ENCODE assay signal across 19 cellular contexts in the genomic region with DNA sequence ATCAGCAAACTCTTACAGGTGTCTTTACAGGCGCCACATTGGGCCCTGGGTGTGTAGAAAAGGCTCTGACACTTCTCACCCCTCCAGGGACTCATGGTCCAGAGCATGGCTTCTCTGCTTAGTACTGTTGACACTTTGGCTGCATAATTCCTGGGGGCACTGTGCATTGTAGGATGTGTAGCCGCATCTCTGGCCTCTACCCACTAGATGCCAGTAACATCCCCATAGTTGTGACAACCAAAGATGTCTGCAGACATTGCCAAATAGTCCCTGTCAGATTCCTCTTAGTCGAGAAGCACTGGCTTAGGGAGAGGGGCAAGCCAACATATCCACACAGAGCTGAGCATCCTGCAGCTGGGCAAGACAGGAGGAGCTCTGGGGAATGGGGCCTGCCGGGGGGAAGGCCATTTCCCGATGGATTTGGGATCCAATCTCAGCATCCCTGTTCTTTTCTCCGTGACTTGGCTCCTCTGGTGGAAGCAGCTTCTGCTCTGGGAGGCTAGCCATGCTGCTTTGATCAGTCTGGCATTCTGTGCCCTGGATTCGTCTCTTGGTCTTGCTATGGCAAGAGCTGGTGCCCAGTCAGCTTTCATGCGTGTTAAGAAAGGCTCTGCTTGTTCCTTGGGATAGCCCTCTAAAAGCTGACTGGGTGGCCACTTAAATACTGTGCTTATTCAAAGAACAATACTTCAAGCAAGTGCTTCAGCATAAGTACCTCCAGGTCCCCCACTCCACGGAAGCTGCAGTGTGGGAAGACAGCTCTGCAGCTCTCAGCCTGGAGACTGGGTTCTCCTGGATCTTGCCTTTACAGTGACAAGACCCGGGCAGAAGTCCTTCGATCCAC. TPM values are rescaled to one million over a fixed set of nuclear protein-coding genes. Genes with fewer than 3 reads are reported as not detected.
DNase-seq lines count a peak whose midpoint lies in the region; ATAC-seq and TF ChIP-seq lines count a peak whose summit lies in the region.
"Had no signal": no experiment of that assay in that cellular context is flagged by ENCODE, and none has a peak within 500 bp of the region (broad histone marks: within the 10 kb centered on the region; RNA-seq: fewer than 3 reads in every experiment).

No MANE protein-coding gene starts in this region.

- CTCF ChIA-PET in HCT116 (lab: Charles Lee) (interaction anchor here (1.2 kb wide), 1 partner anchor 143 kb away, joined by 3 read pairs; no protein-coding TSS in a partner anchor), SK-N-SH (lab: Yijun Ruan, JAX) (interaction anchor here (1.0 to 9.4 kb wide), 10 partner anchors 11 to 228 kb away, joined by 3 to 174 read pairs (median 5); partner anchors contain the start of gene FOXO6)

- POLR2A ChIA-PET in HCT116 (lab: Charles Lee) (no interaction called here), SK-N-SH (lab: Yijun Ruan, JAX) (no interaction called here)

- H3K9me3 ChIP-seq in HCT116 (ENCODE audit: control insufficient read depth in 1 of 2, insufficient read depth in 1 of 2, low read depth in 1 of 2, low read length in 2 of 2): no peaks in the 10 kb centered on the region
- no peaks in the 10 kb centered on the region for H3K9me3 ChIP-seq in SK-N-SH
- no peaks in the 10 kb centered on the region for H3K9me3 ChIP-seq in lower lobe of right lung
- H3K9me3 ChIP-seq in spleen: no peaks in the 10 kb centered on the region
- H3K9me3 ChIP-seq: A549 had no signal

- H3K9ac ChIP-seq in HCT116 (ENCODE audit: low read length): no peak overlapping the region
- no peak overlapping the region for H3K9ac ChIP-seq in SK-N-SH
- H3K9ac ChIP-seq: GM23248 had no signal

- H3K4me1 ChIP-seq in HCT116 (ENCODE audit: control insufficient read depth in 1 of 2, insufficient read depth in 2 of 2, low read length in 2 of 2): peaks cover 0 to 5% of the 10 kb centered on the region in 2 experiments; a peak in 2 of 4 replicates
- H3K4me1 ChIP-seq in SK-N-SH (ENCODE audit: control insufficient read depth in 1 of 2, insufficient read depth in 2 of 2, low read depth in 1 of 2, low read length in 1 of 2): no peaks in the 10 kb centered on the region
- peaks cover 24% of the 10 kb centered on the region for H3K4me1 ChIP-seq in lower lobe of right lung
- peaks cover 0 to 45% (median 12%) of the 10 kb centered on the region in 6 donors for H3K4me1 ChIP-seq in spleen
- H3K4me1 ChIP-seq: A549 had no signal

- H3F3A ChIP-seq in SK-N-SH (replicated peaks; ENCODE audit: insufficient read depth): no peaks in the 10 kb centered on the region

- H3K4me2 ChIP-seq in HCT116 (ENCODE audit: low read length) (no peak overlapping the region), SK-N-SH (no peak overlapping the region)
- H3K4me2 ChIP-seq: A549, PC-9 had no signal

- no peaks in the 10 kb centered on the region for H3K79me2 ChIP-seq in HCT116 (ENCODE audit: insufficient read depth, low read length)
- no peaks in the 10 kb centered on the region for H3K79me2 ChIP-seq in SK-N-SH (ENCODE audit: insufficient read depth)

- DNase-seq in Ammon's horn (ENCODE audit: low spot score) (peak; percentile 16), HCT116 (ENCODE audit: low read depth, low spot score) (no peak), SK-N-SH (no peak), lower lobe of right lung (no peak), GM03348 (ENCODE audit: low spot score) (no peak), NCI-H2081 (lab: John Stamatoyannopoulos, UW) (no peak), spleen (no peak), NCI-H510A treated with DMSO at 0.1 percent for 48 hours (lab: John Stamatoyannopoulos, UW) (no peak)
- DNase-seq: COR-L47, GF-D8, GM23248, NCI-H1092 treated with DMSO at 0.1 percent for 48 hours, NCI-H187, NCI-H2227 treated with DMSO at 0.1 percent for 48 hours, NCI-H526, PC-9 had no signal

- H3K4me3 ChIP-seq in HCT116 (replicated peaks in 1 of 2; ENCODE audit: low read depth in 1 of 2, low read length in 2 of 2): no peak overlapping the region
- H3K4me3 ChIP-seq in SK-N-SH (ENCODE audit: low read depth in 2 of 2, low read length in 1 of 2): no peak overlapping the region
- no peak overlapping the region for H3K4me3 ChIP-seq in lower lobe of right lung
- no peak overlapping the region for H3K4me3 ChIP-seq in spleen
- H3K4me3 ChIP-seq: A549, GM23248, K562, PC-9, SK-N-MC had no signal

- RAD21 ChIA-PET in HCT116 (lab: Charles Lee; ENCODE audit: low non-redundant PET in 1 of 2, low total read pairs in 2 of 2, uncharacterized antibody in 2 of 2, unreplicated experiment in 2 of 2): no interaction called here

- H3K9me2 ChIP-seq in HCT116 (ENCODE audit: insufficient read depth) (no peaks in the 10 kb centered on the region), SK-N-SH (no peaks in the 10 kb centered on the region)

- BruUV-seq in HCT116 (replicated peaks; lab: Mats Ljungman, UMichigan): no TSS peak

- H3K27ac ChIP-seq in HCT116 (ENCODE audit: low read depth, low read length) (no peak overlapping the region), SK-N-SH (ENCODE audit: low read depth in 2 of 2, low read length in 1 of 2) (no peak overlapping the region), lower lobe of right lung (no peak overlapping the region), spleen (no peak overlapping the region)
- H3K27ac ChIP-seq: A549, GM23248, PC-9, SK-N-MC had no signal

- H3K36me3 ChIP-seq in HCT116 (ENCODE audit: control insufficient read depth in 1 of 2, insufficient read depth in 2 of 2, low read length in 2 of 2) (no peaks in the 10 kb centered on the region), SK-N-SH (replicated peaks in 1 of 2; ENCODE audit: control insufficient read depth in 1 of 2, insufficient read depth in 2 of 2, low read length in 1 of 2) (no peaks in the 10 kb centered on the region), lower lobe of right lung (no peaks in the 10 kb centered on the region), spleen (no peaks in the 10 kb centered on the region)

- intact Hi-C loops in HCT116 (cut with micrococcal nuclease) (loop anchor here (5.0 kb wide), 1 partner anchor 152 kb away; no protein-coding TSS in a partner anchor), lower lobe of right lung (cut with DNase I) (no loop called here), spleen (cut with DNase I; ENCODE audit: low total_unique reads) (loop anchor here (5.0 kb wide), 1 partner anchor 137 kb away; no protein-coding TSS in a partner anchor)

- ATAC-seq in HCT116 (peak; percentile 24; the same call in 1 of the 2 replicates), lower lobe of right lung (peak; percentile 30 to 48)
- ATAC-seq: K562 had no signal

- peaks cover 13% of the 10 kb centered on the region; the same call in 1 of the 2 replicates for H3K27me3 ChIP-seq in HCT116 (ENCODE audit: insufficient read depth, low read length)
- H3K27me3 ChIP-seq in SK-N-SH (ENCODE audit: insufficient read depth): no peaks in the 10 kb centered on the region; the same call in 1 of the 2 replicates
- peaks cover 30% of the 10 kb centered on the region for H3K27me3 ChIP-seq in lower lobe of right lung (ENCODE audit: low read depth)
- H3K27me3 ChIP-seq in spleen (replicated peaks in 1 of 7): peaks cover 0 to 29% (median 0%) of the 10 kb centered on the region in 7 donors

- no peak for TF ChIP-seq EP300 in SK-N-SH (IDR thresholded peaks at IDR 0.05; ENCODE audit: borderline replicate concordance in 1 of 2, low read depth in 1 of 2, low read length in 1 of 2)

- no peak for TF ChIP-seq POLR2A in HCT116 (IDR thresholded peaks at IDR 0.05; ENCODE audit: borderline replicate concordance, extremely low read depth, insufficient read depth, insufficient read length)
- no peak for TF ChIP-seq POLR2A in spleen (IDR thresholded peaks at IDR 0.05)

- 51% methylated on average over 8 of the region's 11 CpGs for WGBS in SK-N-SH (ENCODE audit: low lambda C conversion rate)
- 82 to 90% (median 85%) methylated on average over 10 to 11 of the region's 11 CpGs for WGBS in spleen, 5 donors

- TF ChIP-seq CTCF in HCT116 (IDR thresholded peaks at IDR 0.05 in 2 of 3, conservative IDR thresholded peaks at IDR 0.05 in 1 of 3; ENCODE audit: borderline replicate concordance in 1 of 3, insufficient read depth in 1 of 3, low read depth in 2 of 3, low read length in 2 of 3): no peak
- TF ChIP-seq CTCF in SK-N-SH (IDR thresholded peaks at IDR 0.05): peak; percentile 27; the same call in 1 of the 2 replicates
- no peak for TF ChIP-seq CTCF in lower lobe of right lung (IDR thresholded peaks at IDR 0.05)
- no peak for TF ChIP-seq CTCF in spleen (IDR thresholded peaks at IDR 0.05 in 8 of 11, conservative IDR thresholded peaks at IDR 0.05 in 3 of 11)

- H2AFZ ChIP-seq in HCT116 (ENCODE audit: low read depth, low read length, poor library complexity, severe bottlenecking) (no peak overlapping the region), SK-N-SH (ENCODE audit: low read depth) (no peak overlapping the region)
- H2AFZ ChIP-seq: GM23248, PC-9 had no signal

- H4K20me1 ChIP-seq in HCT116 (ENCODE audit: insufficient read depth): no peaks in the 10 kb centered on the region
- H4K20me1 ChIP-seq in SK-N-SH (ENCODE audit: insufficient read depth): no peaks in the 10 kb centered on the region

- TF ChIP-seq RAD21 in HCT116 (IDR thresholded peaks at IDR 0.05; ENCODE audit: low read depth): no peak
- TF ChIP-seq RAD21 in SK-N-SH (IDR thresholded peaks at IDR 0.05; ENCODE audit: low read length): peak; percentile 44

TF ChIP-seq in HCT116, 20 proteins besides CTCF, POLR2A, EP300 and RAD21 (continues in another document):
- TF ChIP-seq FOSL1 (IDR thresholded peaks at IDR 0.05; ENCODE audit: low read depth) (no peak), ZNF274 (IDR thresholded peaks at IDR 0.05; ENCODE audit: low read depth, low read length) (no peak), SRF (IDR thresholded peaks at IDR 0.05; ENCODE audit: low read depth) (no peak), MAX (IDR thresholded peaks at IDR 0.05) (no peak)

TF ChIP-seq in SK-N-SH, 30 proteins besides CTCF, POLR2A, EP300 and RAD21:
- TF ChIP-seq MXI1 (IDR thresholded peaks at IDR 0.05; ENCODE audit: low read depth, low read length) (no peak), MAX (IDR thresholded peaks at IDR 0.05; ENCODE audit: low read depth) (no peak), FOSL2 (IDR thresholded peaks at IDR 0.05; ENCODE audit: borderline replicate concordance, low read depth) (no peak)
TF ChIP-seq in SK-N-SH: peak in this region for 0.

RNA-seq across cellular contexts. Expression of gene SCMH1, which starts 38.3 kb away (rescaled TPM):
- total RNA-seq in HCT116 (2021; ENCODE audit: unreplicated experiment): 28.0 TPM
- 25.5 and 26.3 TPM in 2 replicates for polyA plus RNA-seq in HCT116 (2012)
- 38.5 and 41.7 TPM in 2 replicates for polyA plus RNA-seq in SK-N-SH (2012; rRNA removed)
- polyA plus RNA-seq in SK-N-SH (2012; cell fraction: cytosol; rRNA removed): 25.7 and 30.3 TPM in 2 replicates
- polyA plus RNA-seq in SK-N-SH (2012; cell fraction: nucleus; rRNA removed): 85.8 and 122 TPM in 2 replicates
- total RNA-seq in lower lobe of right lung: 30.0 TPM
- 10 to 100 TPM; 25.0 to 40.5 (median 27.6) TPM for total RNA-seq in spleen
- polyA plus RNA-seq in spleen: 10 to 100 TPM in 2 of 3 donors, 1 to 10 TPM in 1; 8.6 to 15.1 (median 10.4) TPM
